17 cellular contexts compared by ENCODE assay signal in genomic region chr2:46304635-46305034, GRCh38. TPM values are rescaled to one million over a fixed set of nuclear protein-coding genes. Genes with fewer than 3 reads are reported as not detected.
A peak's percentile ranks its signal among the peaks of the same experiment; 100 is the strongest.
DNase-seq lines count a peak whose midpoint lies in the region; ATAC-seq, FAIRE-seq and TF ChIP-seq lines count a peak whose summit lies in the region.
"Had no signal": no experiment of that assay in that cellular context is flagged by ENCODE, and none has a peak within 500 bp of the region (broad histone marks: within the 10 kb centered on the region; RNA-seq: fewer than 3 reads in every experiment).

No MANE protein-coding gene starts in this region.

- peaks cover 99% of the 10 kb centered on the region for H3K4me1 ChIP-seq in HepG2 (ENCODE audit: insufficient read depth, low read length)
- H3K4me1 ChIP-seq in right lobe of liver = peaks cover 0 to 80% (median 41%) of the 10 kb centered on the region in 4 donors
- peaks cover 84% of the 10 kb centered on the region for H3K4me1 ChIP-seq in RWPE2 (ENCODE audit: insufficient read depth, poor library complexity, severe bottlenecking)
- H3K4me1 ChIP-seq in upper lobe of left lung = peaks cover 56 to 84% (median 74%) of the 10 kb centered on the region in 4 donors

- TF ChIP-seq POLR2A in HepG2 (IDR thresholded peaks at IDR 0.05; ENCODE audit: insufficient read depth in 1 of 2, low read depth in 2 of 2, low read length in 2 of 2) (no peak), right lobe of liver (IDR thresholded peaks at IDR 0.05) (no peak), upper lobe of left lung (IDR thresholded peaks at IDR 0.05) (no peak)

- TF ChIP-seq EP300 in HepG2 (IDR thresholded peaks at IDR 0.05; ENCODE audit: low read depth in 2 of 2, low read length in 2 of 2) (no peak), HepG2 (CRISPR knock-in tag; IDR thresholded peaks at IDR 0.05; ENCODE audit: borderline replicate concordance) (no peak), upper lobe of left lung (IDR thresholded peaks at IDR 0.05) (no peak)

- POLR2A ChIA-PET in HepG2 (lab: Yijun Ruan, JAX) = no interaction called here

- peak overlapping the region; percentile 97 for H3K27ac ChIP-seq in HepG2 (ENCODE audit: extremely low read length, insufficient read depth, low read length)
- peak overlapping the region in 1 of 3 donors; percentile 89 for H3K27ac ChIP-seq in right lobe of liver
- H3K27ac ChIP-seq in RWPE2 (ENCODE audit: poor library complexity, severe bottlenecking) = peak overlapping the region; percentile 97
- peak overlapping the region; percentile 95 to 99 (median 97) for H3K27ac ChIP-seq in upper lobe of left lung
- H3K27ac ChIP-seq: SJSA1 had no signal

- TF ChIP-seq CTCF in HepG2 (CRISPR knock-in tag; IDR thresholded peaks at IDR 0.05) = no peak
- no peak for TF ChIP-seq CTCF in right lobe of liver (IDR thresholded peaks at IDR 0.05)
- TF ChIP-seq CTCF in RWPE2 (IDR thresholded peaks at IDR 0.05; ENCODE audit: poor library complexity, severe bottlenecking) = no peak
- no peak for TF ChIP-seq CTCF in upper lobe of left lung (IDR thresholded peaks at IDR 0.05)
- no peak for TF ChIP-seq CTCF in nephron progenitor cell (IDR thresholded peaks at IDR 0.05)

- in situ Hi-C loops in HepG2 (cut with HindIII; ENCODE audit: extremely low pct_ligation_motif_present, low pct_unique_long_range_greater_than_20kb) = no loop called here

- H3K9me3 Mint-ChIP-seq in central memory CD8-positive, alpha-beta T cell = no peaks in the 10 kb centered on the region
- peaks cover 13% of the 10 kb centered on the region for H3K9me3 Mint-ChIP-seq in nephron progenitor cell

- no peak for DNase-seq in HepG2 (ENCODE audit: low spot score)
- DNase-seq in right lobe of liver = no peak
- no peak for DNase-seq in RWPE2 (ENCODE audit: low spot score)
- DNase-seq in central memory CD8-positive, alpha-beta T cell (ENCODE audit: low spot score in 2 of 2) = no peak
- DNase-seq in upper lobe of left lung = no peak
- DNase-seq in NCI-H774 (lab: John Stamatoyannopoulos, UW) = no peak
- no peak for DNase-seq in nephron progenitor cell
- DNase-seq in GOT3 (lab: John Stamatoyannopoulos, UW) = no peak
- DNase-seq: caudate nucleus, DMS79, foreskin melanocyte, mesendoderm, NCI-H2171, nucleus accumbens, small intestine had no signal

- H3K4me1 Mint-ChIP-seq in central memory CD8-positive, alpha-beta T cell = peaks cover 31% of the 10 kb centered on the region
- H3K4me1 Mint-ChIP-seq in nephron progenitor cell = peaks cover 17% of the 10 kb centered on the region

- peaks cover 96% of the 10 kb centered on the region for H3K79me2 ChIP-seq in HepG2 (ENCODE audit: insufficient read depth, low read length)

- H3K4me3 Mint-ChIP-seq in central memory CD8-positive, alpha-beta T cell = peak overlapping the region; percentile 71
- H3K4me3 Mint-ChIP-seq in nephron progenitor cell = no peak overlapping the region

- H4K20me1 ChIP-seq in HepG2 (ENCODE audit: insufficient read depth, low read length) = peaks cover 18% of the 10 kb centered on the region

- ATAC-seq in HepG2 (no peak), right lobe of liver (no peak), RWPE2 (ENCODE audit: low read depth) (no peak), upper lobe of left lung (ENCODE audit: low FRiP score in 2 of 2) (no peak)
- peak; percentile 65 for ATAC-seq in central memory CD8-positive, alpha-beta T cell (replicated peaks; ENCODE audit: extremely low read depth, poor library complexity, severe bottlenecking)

- H3K36me3 ChIP-seq in HepG2 (replicated peaks in 1 of 2; ENCODE audit: control insufficient read depth in 1 of 2, insufficient read depth in 2 of 2, low read length in 2 of 2) (peaks cover 3 to 7% of the 10 kb centered on the region in 2 experiments; a peak in 4 of 5 replicates), right lobe of liver (no peaks in the 10 kb centered on the region), RWPE2 (ENCODE audit: low read depth) (peaks cover 24% of the 10 kb centered on the region), upper lobe of left lung (peaks cover 0 to 29% (median 1%) of the 10 kb centered on the region in 4 donors)
- H3K36me3 ChIP-seq: SJSA1 had no signal

- CTCF ChIA-PET in HepG2 (lab: Yijun Ruan, JAX; ENCODE audit: low intra/inter-chr PET ratio, low total read pairs) = no interaction called here

- H3K36me3 Mint-ChIP-seq in central memory CD8-positive, alpha-beta T cell (ENCODE audit: insufficient read depth) = no peaks in the 10 kb centered on the region
- peaks cover 3% of the 10 kb centered on the region for H3K36me3 Mint-ChIP-seq in nephron progenitor cell (ENCODE audit: low read depth)

- H3K27ac Mint-ChIP-seq in central memory CD8-positive, alpha-beta T cell (ENCODE audit: low read depth) = peak overlapping the region; percentile 50
- no peak overlapping the region for H3K27ac Mint-ChIP-seq in nephron progenitor cell

- no TSS peak for BruUV-seq in HepG2 (replicated peaks; lab: Mats Ljungman, UMichigan)

- peaks cover 54% of the 10 kb centered on the region for H3K27me3 Mint-ChIP-seq in central memory CD8-positive, alpha-beta T cell
- H3K27me3 Mint-ChIP-seq in nephron progenitor cell (ENCODE audit: low read depth, poor library complexity) = peaks cover 62% of the 10 kb centered on the region

- H3K4me3 ChIP-seq in HepG2 (replicated peaks in 1 of 3; ENCODE audit: insufficient read depth in 1 of 3, low read depth in 2 of 3, low read length in 3 of 3) (no peak overlapping the region), right lobe of liver (no peak overlapping the region), RWPE2 (ENCODE audit: severe bottlenecking) (no peak overlapping the region), upper lobe of left lung (peak overlapping the region in 2 of 4 donors; percentile 80 to 84)
- H3K4me3 ChIP-seq: SJSA1 had no signal

- H2AFZ ChIP-seq in HepG2 (ENCODE audit: low read length) = no peak overlapping the region

- H3K9me3 ChIP-seq in HepG2 (ENCODE audit: low read length) (peaks cover 9% of the 10 kb centered on the region; the same call in 1 of the 2 replicates), right lobe of liver (no peaks in the 10 kb centered on the region), RWPE2 (ENCODE audit: severe bottlenecking) (no peaks in the 10 kb centered on the region), upper lobe of left lung (no peaks in the 10 kb centered on the region)
- H3K9me3 ChIP-seq: SJSA1 had no signal

- 96% methylated on average over 3 of the region's 3 CpGs for WGBS in HepG2 (ENCODE audit: low lambda C conversion rate)
- WGBS in right lobe of liver (ENCODE audit: insufficient coverage, low coverage, low lambda C conversion rate, missing lambda C conversion rate) = 74% methylated on average over 3 of the region's 3 CpGs
- WGBS in upper lobe of left lung, 2 donors = 40 to 54% methylated on average over 3 of the region's 3 CpGs

- FAIRE-seq in HepG2 (lab: Jason Lieb, UNC) = no peak
- FAIRE-seq: small intestine, TTC549 had no signal

- no peak overlapping the region for H3K4me2 ChIP-seq in HepG2 (ENCODE audit: low read depth, low read length)

- no peak overlapping the region for H3K9ac ChIP-seq in HepG2 (ENCODE audit: insufficient read depth, low read depth, low read length)

- H3K27me3 ChIP-seq in HepG2 (ENCODE audit: control insufficient read depth in 1 of 2, insufficient read depth in 2 of 2, low read length in 2 of 2) (no peaks in the 10 kb centered on the region; a peak in 1 of 5 replicates), right lobe of liver (no peaks in the 10 kb centered on the region), RWPE2 (ENCODE audit: insufficient read depth, poor library complexity, severe bottlenecking) (no peaks in the 10 kb centered on the region), upper lobe of left lung (no peaks in the 10 kb centered on the region)
- H3K27me3 ChIP-seq: SJSA1 had no signal

- intact Hi-C loops in HepG2 (cut with micrococcal nuclease; ENCODE audit: unreplicated experiment) = loop anchor here (5.0 kb wide), 1 partner anchor 103 kb away; no protein-coding TSS in a partner anchor
- intact Hi-C loops in right lobe of liver (cut with DNase I) = no loop called here

- TF ChIP-seq RAD21 in HepG2 (CRISPR knock-in tag; IDR thresholded peaks at IDR 0.05) = no peak

TF ChIP-seq in HepG2, 621 proteins besides CTCF, POLR2A, EP300 and RAD21 (continues in another document):
- TF ChIP-seq ZBTB42 (CRISPR knock-in tag; IDR thresholded peaks at IDR 0.05) (no peak), RCOR2 (CRISPR knock-in tag; IDR thresholded peaks at IDR 0.05) (no peak), ZSCAN9 (CRISPR knock-in tag; IDR thresholded peaks at IDR 0.05; ENCODE audit: borderline replicate concordance) (no peak)

RNA-seq across cellular contexts. Expression of gene EPAS1, which starts 7.4 kb away (rescaled TPM):
- total RNA-seq in HepG2 (2016; rRNA removed; fragmentation: Illumina TruSeq; extraction: Trizol) = 47.1 and 64.9 TPM in 2 replicates
- 15.6 and 21.2 TPM in 2 replicates for total RNA-seq in HepG2 (2016; cell fraction: cytosol; rRNA removed; fragmentation: Illumina TruSeq; extraction: Trizol; ENCODE audit: low read depth)
- total RNA-seq in HepG2 (2016; cell fraction: insoluble cytoplasmic fraction; rRNA removed; fragmentation: Illumina TruSeq; extraction: Trizol) = 45.9 and 54.8 TPM in 2 replicates
- 54.5 and 63.7 TPM in 2 replicates for total RNA-seq in HepG2 (2016; cell fraction: membrane; rRNA removed; fragmentation: Illumina TruSeq; extraction: Trizol)
- 54.3 and 61.3 TPM in 2 replicates for total RNA-seq in HepG2 (2016; cell fraction: nucleus; rRNA removed; fragmentation: Illumina TruSeq; extraction: Trizol)
- polyA plus RNA-seq in HepG2 (2011; rRNA removed) = 182 and 202 TPM in 2 replicates
- polyA plus RNA-seq in HepG2 (2011; cell fraction: cytosol; rRNA removed) = 62.2 and 87.1 TPM in 2 replicates
- 133 and 141 TPM in 2 replicates for polyA plus RNA-seq in HepG2 (2011; cell fraction: nucleus; rRNA removed)
- polyA plus RNA-seq in HepG2 (2012) = 97.8 and 103 TPM in 2 replicates
- polyA plus RNA-seq in HepG2 (2016; cell fraction: cytosol; fragmentation: Illumina TruSeq; extraction: Trizol; ENCODE audit: low read depth) = 15.2 and 19.3 TPM in 2 replicates
- 72.5 and 91.0 TPM in 2 replicates for polyA plus RNA-seq in HepG2 (2016; cell fraction: insoluble cytoplasmic fraction; fragmentation: Illumina TruSeq; extraction: Trizol; ENCODE audit: low read depth)
- 64.7 and 77.7 TPM in 2 replicates for polyA plus RNA-seq in HepG2 (2016; cell fraction: membrane; fragmentation: Illumina TruSeq; extraction: Trizol; ENCODE audit: low read depth)
- polyA plus RNA-seq in HepG2 (2016; cell fraction: nucleus; fragmentation: Illumina TruSeq; extraction: Trizol; ENCODE audit: insufficient read depth, low read depth) = 74.5 and 82.8 TPM in 2 replicates
- polyA minus RNA-seq in HepG2 (2011; rRNA and poly(A)+ RNA removed; ENCODE audit: low replicate concordance) = 156 and 217 TPM in 2 replicates
- 122 and 129 TPM in 2 replicates for polyA minus RNA-seq in HepG2 (2011; cell fraction: cytosol; rRNA and poly(A)+ RNA removed)
- polyA minus RNA-seq in HepG2 (2011; cell fraction: nucleus; rRNA and poly(A)+ RNA removed) = 185 and 262 TPM in 2 replicates
- 100 to 1,000 TPM; 101 to 232 (median 170) TPM for total RNA-seq in right lobe of liver
- 1,000 to 10,000 TPM in 4 of 6 donors, 100 to 1,000 TPM in 2; 440 to 1,878 (median 1,131) TPM for total RNA-seq in upper lobe of left lung
